In the genomic region with DNA sequence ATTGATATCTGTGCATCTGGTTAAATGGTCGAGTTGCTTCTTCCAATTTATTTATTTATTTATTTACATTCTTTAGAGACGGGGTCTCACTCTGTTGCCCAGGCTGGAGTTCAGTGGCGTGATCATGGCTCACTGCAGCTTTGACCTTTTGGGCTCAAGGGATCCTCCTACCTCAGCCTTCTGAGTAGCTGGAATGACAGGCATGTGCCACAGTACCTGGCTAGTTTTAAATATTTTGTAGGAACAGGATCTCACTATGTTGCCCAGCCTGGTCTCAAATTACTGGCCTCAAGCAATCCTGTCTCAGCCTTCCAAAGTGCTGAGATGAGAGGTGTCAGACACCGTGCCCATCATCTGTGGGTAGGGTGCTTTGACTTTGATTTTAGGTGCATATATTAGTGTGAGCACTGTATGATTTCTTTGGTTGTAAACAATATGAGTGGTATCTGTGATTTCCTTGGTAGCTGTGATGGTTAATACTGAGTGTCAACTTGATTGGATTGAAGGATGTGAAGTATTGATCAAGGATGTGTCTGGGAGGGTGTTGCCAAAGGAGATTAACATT, we compare ENCODE assay signal across 20 cellular contexts.
DNase-seq lines count a peak whose midpoint lies in the region; ATAC-seq, FAIRE-seq and TF ChIP-seq lines count a peak whose summit lies in the region.
"Had no signal": no experiment of that assay in that cellular context is flagged by ENCODE, and none has a peak within 500 bp of the region (broad histone marks: within the 10 kb centered on the region; RNA-seq: fewer than 3 reads in every experiment).

No MANE protein-coding gene starts in this region.

- no peak overlapping the region for H3K4me3 ChIP-seq in HepG2 (replicated peaks in 1 of 3; ENCODE audit: insufficient read depth in 1 of 3, low read depth in 2 of 3, low read length in 3 of 3)
- H3K4me3 ChIP-seq in right lobe of liver = no peak overlapping the region
- H3K4me3 ChIP-seq in K562 = no peak overlapping the region
- no peak overlapping the region for H3K4me3 ChIP-seq in A673 (ENCODE audit: low read depth, low read length, poor library complexity, severe bottlenecking)
- H3K4me3 ChIP-seq: A549, GM23248 had no signal

- no peaks in the 10 kb centered on the region for H4K20me1 ChIP-seq in HepG2 (ENCODE audit: insufficient read depth, low read length)
- H4K20me1 ChIP-seq in K562 (replicated peaks; ENCODE audit: control insufficient read depth, insufficient read depth, low read length) = no peaks in the 10 kb centered on the region

- ATAC-seq in HepG2 = no peak
- ATAC-seq in right lobe of liver = no peak
- ATAC-seq in K562 = no peak
- ATAC-seq in GM21825 (IDR thresholded peaks at IDR 0.05; ENCODE audit: unreplicated experiment) = no peak
- ATAC-seq: A549 had no signal

- no peaks in the 10 kb centered on the region for H3K27me3 ChIP-seq in HepG2 (ENCODE audit: control insufficient read depth in 1 of 2, insufficient read depth in 2 of 2, low read length in 2 of 2)
- H3K27me3 ChIP-seq in right lobe of liver = no peaks in the 10 kb centered on the region
- H3K27me3 ChIP-seq in K562 (ENCODE audit: control insufficient read depth in 2 of 2, insufficient read depth in 2 of 2, low read length in 2 of 2) = no peaks in the 10 kb centered on the region
- no peaks in the 10 kb centered on the region for H3K27me3 ChIP-seq in A673 (replicated peaks; ENCODE audit: insufficient read depth, low read depth, low read length, poor library complexity)

- BruUV-seq in HepG2 (replicated peaks; lab: Mats Ljungman, UMichigan) (no TSS peak), K562 (replicated peaks; lab: Mats Ljungman, UMichigan) (no TSS peak), A673 (replicated peaks; lab: Mats Ljungman, UMichigan) (no TSS peak)

- TF ChIP-seq CTCF in HepG2 (CRISPR knock-in tag; IDR thresholded peaks at IDR 0.05) (no peak), right lobe of liver (IDR thresholded peaks at IDR 0.05) (no peak), K562 (IDR thresholded peaks at IDR 0.05 in 2 of 3, conservative IDR thresholded peaks at IDR 0.05 in 1 of 3; ENCODE audit: insufficient read depth in 2 of 3, low read depth in 1 of 3, low read length in 3 of 3) (no peak), A673 (conservative IDR thresholded peaks at IDR 0.05; ENCODE audit: low read depth, low read length) (no peak)

- no peaks in the 10 kb centered on the region for H3K36me3 ChIP-seq in HepG2 (replicated peaks in 1 of 2; ENCODE audit: control insufficient read depth in 1 of 2, insufficient read depth in 2 of 2, low read length in 2 of 2)
- H3K36me3 ChIP-seq in right lobe of liver = no peaks in the 10 kb centered on the region
- H3K36me3 ChIP-seq in K562 (ENCODE audit: control insufficient read depth, insufficient read depth, low read length) = no peaks in the 10 kb centered on the region
- no peaks in the 10 kb centered on the region for H3K36me3 ChIP-seq in A673 (ENCODE audit: insufficient read depth, low read length, poor library complexity, severe bottlenecking)

- TF ChIP-seq EP300 in HepG2 (IDR thresholded peaks at IDR 0.05; ENCODE audit: low read depth in 2 of 2, low read length in 2 of 2) (no peak), HepG2 (CRISPR knock-in tag; IDR thresholded peaks at IDR 0.05; ENCODE audit: borderline replicate concordance) (no peak), K562 (IDR thresholded peaks at IDR 0.05; ENCODE audit: low read length) (no peak)

- DNase-seq in HepG2 (ENCODE audit: low spot score) = no peak
- no peak for DNase-seq in right lobe of liver
- no peak for DNase-seq in K562 (ENCODE audit: extremely low read depth in 1 of 4, low spot score in 3 of 4)
- no peak for DNase-seq in urothelium cell line (ENCODE audit: low spot score)
- no peak for DNase-seq in A673 (ENCODE audit: low spot score)
- DNase-seq: 8988T; C1 segment of cervical spinal cord; Calu3; CD4-positive, alpha-beta memory T cell; COR-L47; DMS53; DMS79 treated with DMSO at 0.1 percent for 48 hours; GF-D8; GM23248; H7; HCEC 1CT had no signal

- in situ Hi-C loops in HepG2 (cut with HindIII; ENCODE audit: extremely low pct_ligation_motif_present, low pct_unique_long_range_greater_than_20kb) (no loop called here), K562 (cut with MboI) (no loop called here)

- H3K9me3 ChIP-seq in HepG2 (ENCODE audit: low read length) (no peaks in the 10 kb centered on the region), right lobe of liver (no peaks in the 10 kb centered on the region), K562 (replicated peaks; ENCODE audit: control insufficient read depth, insufficient read depth, low read depth, low read length) (no peaks in the 10 kb centered on the region), A673 (ENCODE audit: low read depth, low read length, poor library complexity, severe bottlenecking) (no peaks in the 10 kb centered on the region)
- H3K9me3 ChIP-seq: A549 had no signal

- POLR2A ChIA-PET in HepG2 (lab: Yijun Ruan, JAX) (interaction anchor here (1.4 kb wide), 1 partner anchor 90 kb away, joined by 3 read pairs; a partner anchor contains a TSS), K562 (lab: Yijun Ruan, JAX) (interaction anchor here (0.6 kb wide), 1 partner anchor 25 kb away, joined by 3 read pairs; no protein-coding TSS in a partner anchor), A673 (lab: Charles Lee; ENCODE audit: low non-redundant PET) (no interaction called here)

- no peak overlapping the region for H3K9ac ChIP-seq in HepG2 (ENCODE audit: insufficient read depth, low read depth, low read length)
- no peak overlapping the region for H3K9ac ChIP-seq in K562 (ENCODE audit: insufficient read depth in 1 of 2, low read depth in 2 of 2, low read length in 2 of 2)
- H3K9ac ChIP-seq: GM23248 had no signal

- intact Hi-C loops in HepG2 (cut with micrococcal nuclease; ENCODE audit: unreplicated experiment) (no loop called here), right lobe of liver (cut with DNase I) (no loop called here), K562 (cut with micrococcal nuclease) (no loop called here), A673 (cut with micrococcal nuclease; ENCODE audit: unreplicated experiment) (no loop called here)

- H3K27ac ChIP-seq in HepG2 (ENCODE audit: extremely low read length, insufficient read depth, low read length) (no peak overlapping the region), right lobe of liver (no peak overlapping the region), K562 (ENCODE audit: extremely low read depth, low read depth, low read length) (no peak overlapping the region), A673 (ENCODE audit: low read depth, low read length, poor library complexity, severe bottlenecking) (no peak overlapping the region)
- H3K27ac ChIP-seq: A549, GM23248 had no signal

- CTCF ChIA-PET in HepG2 (lab: Yijun Ruan, JAX; ENCODE audit: low intra/inter-chr PET ratio, low total read pairs) (no interaction called here), K562 (lab: Yijun Ruan, JAX; ENCODE audit: low intra/inter-chr PET ratio) (no interaction called here), A673 (lab: Charles Lee) (interaction anchor here (0.6 kb wide), 1 partner anchor 21 kb away, joined by 3 read pairs; no protein-coding TSS in a partner anchor)

- H2AFZ ChIP-seq in HepG2 (ENCODE audit: low read length) (no peak overlapping the region), K562 (ENCODE audit: low read depth, low read length) (0 out of 2 replicates have a peak overlapping the region, but pooled peaks have one; percentile 98)
- H2AFZ ChIP-seq: GM23248 had no signal

- H3K4me1 ChIP-seq in HepG2 (ENCODE audit: insufficient read depth, low read length) = peaks cover 31% of the 10 kb centered on the region
- no peaks in the 10 kb centered on the region for H3K4me1 ChIP-seq in right lobe of liver
- H3K4me1 ChIP-seq in K562 (replicated peaks in 1 of 2; ENCODE audit: control insufficient read depth in 2 of 2, insufficient read depth in 2 of 2, low read length in 2 of 2) = no peaks in the 10 kb centered on the region; a peak in 1 of 5 replicates
- H3K4me1 ChIP-seq in A673 (ENCODE audit: insufficient read depth, low read length, poor library complexity, severe bottlenecking) = no peaks in the 10 kb centered on the region
- H3K4me1 ChIP-seq: A549 had no signal

- TF ChIP-seq RAD21 in HepG2 (CRISPR knock-in tag; IDR thresholded peaks at IDR 0.05) (no peak), K562 (CRISPR knock-in tag; conservative IDR thresholded peaks at IDR 0.05 in 1 of 2, IDR thresholded peaks at IDR 0.05 in 1 of 2) (no peak)

- no peaks in the 10 kb centered on the region for H3K9me1 ChIP-seq in K562 (ENCODE audit: control insufficient read depth, insufficient read depth, low read length)

- no peak for FAIRE-seq in HepG2 (lab: Jason Lieb, UNC)
- no peak for FAIRE-seq in K562 (lab: Jason Lieb, UNC)
- FAIRE-seq in urothelium cell line (lab: Jason Lieb, UNC) = peak; percentile 90
- FAIRE-seq: A549, GM12892, H1 had no signal

- 88% methylated on average over 4 of the region's 4 CpGs for WGBS in HepG2 (ENCODE audit: low lambda C conversion rate)
- WGBS in right lobe of liver (ENCODE audit: insufficient coverage, low coverage, low lambda C conversion rate, missing lambda C conversion rate) = 86% methylated on average over 4 of the region's 4 CpGs
- 25% methylated on average over 4 of the region's 4 CpGs for WGBS in K562 (ENCODE audit: insufficient coverage, low coverage, missing lambda C conversion rate)

- TF ChIP-seq POLR2A in HepG2 (IDR thresholded peaks at IDR 0.05; ENCODE audit: insufficient read depth in 1 of 2, low read depth in 2 of 2, low read length in 2 of 2) = no peak
- no peak for TF ChIP-seq POLR2A in right lobe of liver (IDR thresholded peaks at IDR 0.05)
- no peak for TF ChIP-seq POLR2A in K562 (conservative IDR thresholded peaks at IDR 0.05)

- no peaks in the 10 kb centered on the region for H3K79me2 ChIP-seq in HepG2 (ENCODE audit: insufficient read depth, low read length)
- H3K79me2 ChIP-seq in K562 (ENCODE audit: control insufficient read depth, insufficient read depth, low read length) = no peaks in the 10 kb centered on the region

- no peak overlapping the region for H3K4me2 ChIP-seq in HepG2 (ENCODE audit: low read depth, low read length)
- H3K4me2 ChIP-seq in K562 (ENCODE audit: insufficient read depth, low read length) = no peak overlapping the region
- H3K4me2 ChIP-seq: A549 had no signal

TF ChIP-seq in HepG2, 621 proteins besides CTCF, POLR2A, EP300 and RAD21:
- TF ChIP-seq ZNF121 (CRISPR knock-in tag; IDR thresholded peaks at IDR 0.05) = peak; percentile 89
- no peak for TF ChIP-seq ZNF878 (CRISPR knock-in tag; IDR thresholded peaks at IDR 0.05)

TF ChIP-seq in K562, 482 proteins besides CTCF, POLR2A, EP300 and RAD21 (continues in another document):
- TF ChIP-seq RFX7 (CRISPR knock-in tag; IDR thresholded peaks at IDR 0.05) (no peak), MEIS2 (IDR thresholded peaks at IDR 0.05; ENCODE audit: partially characterized antibody) (no peak)
